In genomic region chr5:149940077-149940574, GRCh38 we compare ENCODE assay signal across 10 cellular contexts. TPM values are rescaled to one million over a fixed set of nuclear protein-coding genes. Genes with fewer than 3 reads are reported as not detected.
DNase-seq lines count a peak whose midpoint lies in the region; ATAC-seq, FAIRE-seq and TF ChIP-seq lines count a peak whose summit lies in the region.
"Had no signal": no experiment of that assay in that cellular context is flagged by ENCODE, and none has a peak within 500 bp of the region (broad histone marks: within the 10 kb centered on the region; RNA-seq: fewer than 3 reads in every experiment).

No MANE protein-coding gene starts in this region.

- H3K27ac Mint-ChIP-seq in T-helper 2 cell treated with Interferon-gamma antibody and Interleukin-4, amounts not matched to agents 5 μg/mL and 100 μg/mL, for 36 hours = no peak overlapping the region

- peak; percentile 31 for DNase-seq in OCI-M2 (lab: John Stamatoyannopoulos, UW; ENCODE audit: unreplicated experiment)
- peak; percentile 40 for DNase-seq in islet precursor cell
- DNase-seq in GM12891 (ENCODE audit: insufficient read length, low spot score) = no peak
- no peak for DNase-seq in T-helper 2 cell treated with Interferon-gamma antibody and Interleukin-4, amounts not matched to agents 5 μg/mL and 100 μg/mL, for 36 hours (ENCODE audit: low spot score)
- no peak for DNase-seq in NCI-H510A (lab: John Stamatoyannopoulos, UW)
- DNase-seq: activated T-cell treated with anti-CD3 and anti-CD28 coated beads, Interleukin-2, amount 50 U/mL, for 4 hours had no signal

- H3K27me3 Mint-ChIP-seq in T-helper 2 cell treated with Interferon-gamma antibody and Interleukin-4, amounts not matched to agents 5 μg/mL and 100 μg/mL, for 36 hours (ENCODE audit: low read depth) = peaks cover 6% of the 10 kb centered on the region

- ATAC-seq in GM18858 (IDR thresholded peaks at IDR 0.05; ENCODE audit: unreplicated experiment) (peak; percentile 51), HG02798 (IDR thresholded peaks at IDR 0.05; ENCODE audit: poor library complexity, unreplicated experiment) (peak; percentile 81), GM18505 (IDR thresholded peaks at IDR 0.05; ENCODE audit: unreplicated experiment) (no peak)

- H3K4me1 Mint-ChIP-seq in T-helper 2 cell treated with Interferon-gamma antibody and Interleukin-4, amounts not matched to agents 5 μg/mL and 100 μg/mL, for 36 hours (ENCODE audit: low read depth) = peaks cover 9% of the 10 kb centered on the region

- no peaks in the 10 kb centered on the region for H3K9me3 Mint-ChIP-seq in T-helper 2 cell treated with Interferon-gamma antibody and Interleukin-4, amounts not matched to agents 5 μg/mL and 100 μg/mL, for 36 hours
- H3K9me3 Mint-ChIP-seq: activated T-cell treated with anti-CD3 and anti-CD28 coated beads, Interleukin-2, amount 50 U/mL, for 4 hours; natural killer cell treated with Interleukin-12 subunit alpha and Interleukin-12 subunit beta and Interleukin-15 and Interleukin-18, amount 100 ng/mL, for 72 hours had no signal

- H3K36me3 Mint-ChIP-seq in T-helper 2 cell treated with Interferon-gamma antibody and Interleukin-4, amounts not matched to agents 5 μg/mL and 100 μg/mL, for 36 hours (ENCODE audit: low read depth) = no peaks in the 10 kb centered on the region
- H3K36me3 Mint-ChIP-seq: natural killer cell treated with Interleukin-12 subunit alpha and Interleukin-12 subunit beta and Interleukin-15 and Interleukin-18, amount 100 ng/mL, for 72 hours had no signal

- H3K4me3 Mint-ChIP-seq in T-helper 2 cell treated with Interferon-gamma antibody and Interleukin-4, amounts not matched to agents 5 μg/mL and 100 μg/mL, for 36 hours = no peak overlapping the region
- H3K4me3 Mint-ChIP-seq: activated T-cell treated with anti-CD3 and anti-CD28 coated beads, Interleukin-2, amount 50 U/mL, for 4 hours; natural killer cell treated with Interleukin-12 subunit alpha and Interleukin-12 subunit beta and Interleukin-15 and Interleukin-18, amount 100 ng/mL, for 72 hours had no signal

- no peak for FAIRE-seq in GM12891 (lab: Jason Lieb, UNC)

- TF ChIP-seq POLR2A in GM12891 (IDR thresholded peaks at IDR 0.05; ENCODE audit: low read depth, low read length) (no peak), GM18505 (IDR thresholded peaks at IDR 0.05; ENCODE audit: borderline replicate concordance, extremely low read depth, insufficient read depth, insufficient read length) (no peak)

TF ChIP-seq in GM12891, 5 proteins besides CTCF, POLR2A, EP300 and RAD21:
- TF ChIP-seq PAX5 (IDR thresholded peaks at IDR 0.05; ENCODE audit: insufficient read depth, low read length, severe bottlenecking) (no peak), SPI1 (IDR thresholded peaks at IDR 0.05; ENCODE audit: low read depth, low read length) (no peak), POLR2AphosphoS5 (IDR thresholded peaks at IDR 0.05; ENCODE audit: low read depth, low read length) (no peak), TAF1 (IDR thresholded peaks at IDR 0.05; ENCODE audit: low read depth, low read length) (no peak), POU2F2 (IDR thresholded peaks at IDR 0.05; ENCODE audit: low read depth, low read length) (no peak)

RNA-seq across cellular contexts. Expression of gene PDE6A, which starts 4.5 kb away (rescaled TPM):
- 0.03 TPM for polyA plus RNA-seq in GM12891 (2012; ENCODE audit: low read depth, missing spikeins)

RNA-seq across cellular contexts. Expression of gene SLC26A2, which starts 20.4 kb away (rescaled TPM):
- polyA plus RNA-seq in GM12891 (2012; ENCODE audit: low read depth, missing spikeins) = 0.89 TPM

Comparison
In these comparisons a context has a peak if more than half of its experiments do, and no peak if none do; other contexts are left out.
1. DNase-seq: peak in OCI-M2 (single experiment) and islet precursor cell (single experiment); none in GM12891 (single experiment), T-helper 2 cell treated with Interferon-gamma antibody and Interleukin-4, amounts not matched to agents 5 μg/mL and 100 μg/mL, for 36 hours (single experiment) and NCI-H510A (single experiment).